31 cellular contexts compared by ENCODE assay signal in the genomic region with DNA sequence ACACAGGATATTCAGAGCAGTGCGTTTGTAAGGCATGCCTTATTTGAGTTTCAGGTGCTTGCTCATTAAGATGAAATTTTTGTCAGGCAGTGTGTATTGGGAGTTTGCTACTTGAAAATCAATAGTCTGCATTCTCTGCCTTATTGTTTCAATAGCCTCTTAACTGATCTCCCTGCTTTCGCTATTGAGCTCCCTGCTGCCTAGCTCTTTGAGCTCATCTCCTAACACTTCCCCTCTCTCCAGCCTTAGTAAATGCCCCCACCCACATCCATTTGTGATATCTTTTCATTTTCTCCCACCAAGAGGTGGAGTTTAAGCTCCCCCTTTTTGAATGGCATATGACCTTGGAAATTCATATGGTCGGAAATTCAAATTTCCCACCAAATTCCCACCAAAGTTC.
"Had no signal": no experiment of that assay in that cellular context is flagged by ENCODE, and none has a peak within 500 bp of the region (broad histone marks: within the 10 kb centered on the region; RNA-seq: fewer than 3 reads in every experiment).

No MANE protein-coding gene starts in this region.

- H3K9me3 Mint-ChIP-seq: activated T-cell treated with anti-CD3 and anti-CD28 coated beads, Interleukin-2, amount 50 U/mL, for 24 hours; activated T-helper 1 cell treated with anti-CD3 and anti-CD28 coated beads, Interleukin-12 subunit alpha, Interleukin-12 subunit beta, Interleukin-2, Interleukin-4 antibody, amounts not matched to agents 30 ng/mL and 10 ng/mL and 1 ng/mL, durations not matched to agents 14 hours and 24 hours and 36 hours had no signal

- H3K36me3 Mint-ChIP-seq: activated CD8-positive, alpha-beta memory T cell treated with anti-CD3 and anti-CD28 coated beads, Interleukin-2, amount 10 ng/mL, durations not matched to agents 7 days and 5 days; activated naive CD4-positive, alpha-beta T cell treated with anti-CD3 and anti-CD28 coated beads, Interleukin-2, amount 50 U/mL, for 24 hours had no signal

- H3K27ac Mint-ChIP-seq: activated CD8-positive, alpha-beta memory T cell treated with anti-CD3 and anti-CD28 coated beads, Interleukin-2, amount 10 ng/mL, durations not matched to agents 7 days and 5 days; activated naive CD4-positive, alpha-beta T cell treated with anti-CD3 and anti-CD28 coated beads, Interleukin-2, amount 50 U/mL, for 24 hours; activated T-cell treated with anti-CD3 and anti-CD28 coated beads, Interleukin-2, amount 50 U/mL, for 24 hours; activated T-helper 1 cell treated with anti-CD3 and anti-CD28 coated beads, Interleukin-12 subunit alpha, Interleukin-12 subunit beta, Interleukin-2, Interleukin-4 antibody, amounts not matched to agents 30 ng/mL and 10 ng/mL and 1 ng/mL, durations not matched to agents 14 hours and 24 hours and 36 hours had no signal

- H3K27me3 Mint-ChIP-seq: activated CD8-positive, alpha-beta memory T cell treated with anti-CD3 and anti-CD28 coated beads, Interleukin-2, amount 10 ng/mL, durations not matched to agents 7 days and 5 days; activated naive CD4-positive, alpha-beta T cell treated with anti-CD3 and anti-CD28 coated beads, Interleukin-2, amount 50 U/mL, for 24 hours had no signal

- H3K4me1 ChIP-seq: body of pancreas had no signal

- H3K27ac ChIP-seq: body of pancreas, SK-N-MC, WERI-Rb-1 had no signal

- H3K4me1 Mint-ChIP-seq: activated CD8-positive, alpha-beta memory T cell treated with anti-CD3 and anti-CD28 coated beads, Interleukin-2, amount 10 ng/mL, durations not matched to agents 7 days and 5 days; activated naive CD4-positive, alpha-beta T cell treated with anti-CD3 and anti-CD28 coated beads, Interleukin-2, amount 50 U/mL, for 24 hours had no signal

- H3K4me3 ChIP-seq: body of pancreas, SK-N-MC had no signal

- ATAC-seq: activated CD4-positive, CD25-positive, alpha-beta regulatory T cell treated with anti-CD3 and anti-CD28 coated beads, Interleukin-2, amount 50 U/mL, for 24 hours; activated CD8-positive, alpha-beta memory T cell treated with anti-CD3 and anti-CD28 coated beads, Interleukin-2, amount 10 ng/mL, durations not matched to agents 7 days and 5 days; body of pancreas; Panc1; Right ventricle myocardium inferior had no signal

- H3K4me3 Mint-ChIP-seq: activated CD8-positive, alpha-beta memory T cell treated with anti-CD3 and anti-CD28 coated beads, Interleukin-2, amount 10 ng/mL, durations not matched to agents 7 days and 5 days; activated naive CD4-positive, alpha-beta T cell treated with anti-CD3 and anti-CD28 coated beads, Interleukin-2, amount 50 U/mL, for 24 hours; activated T-cell treated with anti-CD3 and anti-CD28 coated beads, Interleukin-2, amount 50 U/mL, for 24 hours; activated T-helper 1 cell treated with anti-CD3 and anti-CD28 coated beads, Interleukin-12 subunit alpha, Interleukin-12 subunit beta, Interleukin-2, Interleukin-4 antibody, amounts not matched to agents 30 ng/mL and 10 ng/mL and 1 ng/mL, durations not matched to agents 14 hours and 24 hours and 36 hours had no signal

- DNase-seq: activated CD4-positive, alpha-beta T cell treated with anti-CD3 and anti-CD28 coated beads for 4 hours; activated CD4-positive, alpha-beta T cell treated with anti-CD3 and anti-CD28 coated beads, Interleukin-2, amount 50 U/mL, for 4 hours; activated CD8-positive, alpha-beta memory T cell treated with anti-CD3 and anti-CD28 coated beads, Interleukin-2, amount 10 ng/mL, durations not matched to agents 7 days and 5 days; activated effector memory CD4-positive, alpha-beta T cell treated with Interleukin-2 at 50 U/mL for 16 hours; activated naive CD4-positive, alpha-beta T cell; activated T-cell treated with anti-CD3 and anti-CD28 coated beads, Interleukin-2, amount 50 U/mL, for 24 hours; aorta; body of pancreas; central memory CD4-positive, alpha-beta T cell; Kasumi-1; KBM-7; NCI-H1105 treated with DMSO at 0.1 percent for 48 hours; NCI-H1436 treated with DMSO at 0.1 percent for 48 hours; NCI-H187; NCI-H2081; NCI-H2171; NCI-H2227 treated with DMSO at 0.1 percent for 48 hours; NCI-H510A; NCI-H526 treated with DMSO at 0.1 percent for 48 hours; NCI-H82; NK-92 treated with Interleukin-12 subunit alpha and Interleukin-12 subunit beta, amount 100 ng/mL, for 24 hours; OCI-M1; RPMI8226; T-helper 1 cell; WERI-Rb-1 had no signal

- H3K36me3 ChIP-seq: WERI-Rb-1 had no signal

- H3K27me3 ChIP-seq: body of pancreas had no signal

- H3K9me3 ChIP-seq: body of pancreas had no signal
